ENCODE assay signal across 15 cellular contexts in the genomic region with DNA sequence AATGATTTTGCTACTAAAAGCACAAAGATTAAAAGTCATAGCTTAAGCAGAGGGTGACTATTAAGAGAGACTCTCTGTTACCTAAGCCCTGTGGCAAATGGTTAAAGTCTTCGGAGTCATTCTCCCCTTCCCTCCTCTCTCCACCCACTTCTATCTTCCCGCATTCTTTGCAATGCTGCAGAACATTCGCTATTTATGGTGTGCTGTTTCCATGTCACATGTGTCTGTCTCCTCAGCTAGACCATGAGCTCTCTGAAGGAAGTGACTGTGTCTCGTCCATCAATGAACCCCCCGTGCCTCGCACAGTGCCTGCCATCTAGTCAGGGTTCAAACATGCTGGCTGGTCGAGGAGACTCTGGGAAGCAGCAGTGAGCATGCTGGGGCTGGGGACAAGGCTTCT.
"Had no signal": no experiment of that assay in that cellular context is flagged by ENCODE, and none has a peak within 500 bp of the region (broad histone marks: within the 10 kb centered on the region; RNA-seq: fewer than 3 reads in every experiment).

No MANE protein-coding gene starts in this region.

- H3K27me3 Mint-ChIP-seq: stimulated activated naive CD8-positive, alpha-beta T cell treated with anti-CD3 and anti-CD28 coated beads, Interleukin-15, amount 100 ng/mL, for 72 hours had no signal

- H3K27me3 ChIP-seq: colonic mucosa, esophagus muscularis mucosa, right lobe of liver had no signal

- H3K27ac ChIP-seq: colonic mucosa, esophagus muscularis mucosa, psoas muscle, right lobe of liver, thoracic aorta had no signal

- H3K27ac Mint-ChIP-seq: activated CD8-positive, alpha-beta T cell treated with anti-CD3 and anti-CD28 coated beads, Interleukin-2, amount 10 ng/mL, durations not matched to agents 7 days and 5 days; activated T-helper 2 cell treated with anti-CD3 and anti-CD28 coated beads, Interferon-gamma antibody, Interleukin-2, Interleukin-4, amounts not matched to agents 10 μg/mL and 5 μg/mL and 100 μg/mL, durations not matched to agents 14 hours and 24 hours and 36 hours; nephron progenitor cell had no signal

- H3K9me3 ChIP-seq: colonic mucosa, esophagus muscularis mucosa, psoas muscle, right lobe of liver, thoracic aorta had no signal

- H3K4me3 Mint-ChIP-seq: activated CD8-positive, alpha-beta T cell treated with anti-CD3 and anti-CD28 coated beads, Interleukin-2, amount 10 ng/mL, durations not matched to agents 7 days and 5 days; activated naive CD4-positive, alpha-beta T cell treated with anti-CD3 and anti-CD28 coated beads, Interleukin-2, amount 10 ng/mL, durations not matched to agents 7 days and 5 days; nephron progenitor cell had no signal

- DNase-seq: activated CD4-positive, alpha-beta T cell treated with anti-CD3 and anti-CD28 coated beads for 4 hours; activated CD8-positive, alpha-beta T cell treated with anti-CD3 and anti-CD28 coated beads, Interleukin-2, amount 10 ng/mL, durations not matched to agents 7 days and 5 days; activated naive CD4-positive, alpha-beta T cell treated with anti-CD3 and anti-CD28 coated beads, Interleukin-2, amount 10 ng/mL, durations not matched to agents 7 days and 5 days; central memory CD4-positive, alpha-beta T cell; colonic mucosa; effector CD4-positive, alpha-beta T cell; mesenchymal stem cell; nephron progenitor cell; psoas muscle; right lobe of liver; stimulated activated naive CD8-positive, alpha-beta T cell treated with anti-CD3 and anti-CD28 coated beads, Interleukin-15, amount 100 ng/mL, for 72 hours; T-helper 2 cell had no signal

- ATAC-seq: right lobe of liver had no signal

- H3K9me3 Mint-ChIP-seq: activated naive CD4-positive, alpha-beta T cell treated with anti-CD3 and anti-CD28 coated beads, Interleukin-2, amount 10 ng/mL, durations not matched to agents 7 days and 5 days; activated T-helper 2 cell treated with anti-CD3 and anti-CD28 coated beads, Interferon-gamma antibody, Interleukin-2, Interleukin-4, amounts not matched to agents 10 μg/mL and 5 μg/mL and 100 μg/mL, durations not matched to agents 14 hours and 24 hours and 36 hours; nephron progenitor cell; stimulated activated naive CD8-positive, alpha-beta T cell treated with anti-CD3 and anti-CD28 coated beads, Interleukin-15, amount 100 ng/mL, for 72 hours had no signal

- H3K4me3 ChIP-seq: colonic mucosa, esophagus muscularis mucosa, psoas muscle, right lobe of liver, thoracic aorta had no signal
